ENCODE assay signal across 1 cellular context in the genomic region with DNA sequence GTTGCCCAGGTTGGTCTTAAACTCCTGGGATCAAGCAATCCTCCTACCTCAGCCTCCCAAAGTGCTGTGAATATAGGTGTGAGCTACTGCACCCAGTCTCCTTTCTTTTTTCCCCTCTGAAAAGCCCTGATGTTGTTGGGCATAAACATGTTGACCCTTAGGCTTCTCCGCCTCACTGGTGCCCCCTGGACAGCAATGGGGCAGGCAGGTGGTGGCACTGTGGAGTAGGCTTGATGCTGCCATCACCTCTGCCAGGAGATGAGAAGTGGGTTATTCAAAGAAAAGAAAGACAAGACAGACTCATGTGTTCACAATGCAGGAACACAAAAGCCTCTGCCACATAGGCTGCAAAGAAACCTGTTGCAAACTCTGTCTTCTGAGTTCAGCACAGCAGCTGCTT.
TF ChIP-seq lines count a peak whose summit lies in the region.

No MANE protein-coding gene starts in this region.

TF ChIP-seq in WTC11, 78 proteins besides CTCF, POLR2A, EP300 and RAD21 (continued from another document):
- TF ChIP-seq, protein P1, sequence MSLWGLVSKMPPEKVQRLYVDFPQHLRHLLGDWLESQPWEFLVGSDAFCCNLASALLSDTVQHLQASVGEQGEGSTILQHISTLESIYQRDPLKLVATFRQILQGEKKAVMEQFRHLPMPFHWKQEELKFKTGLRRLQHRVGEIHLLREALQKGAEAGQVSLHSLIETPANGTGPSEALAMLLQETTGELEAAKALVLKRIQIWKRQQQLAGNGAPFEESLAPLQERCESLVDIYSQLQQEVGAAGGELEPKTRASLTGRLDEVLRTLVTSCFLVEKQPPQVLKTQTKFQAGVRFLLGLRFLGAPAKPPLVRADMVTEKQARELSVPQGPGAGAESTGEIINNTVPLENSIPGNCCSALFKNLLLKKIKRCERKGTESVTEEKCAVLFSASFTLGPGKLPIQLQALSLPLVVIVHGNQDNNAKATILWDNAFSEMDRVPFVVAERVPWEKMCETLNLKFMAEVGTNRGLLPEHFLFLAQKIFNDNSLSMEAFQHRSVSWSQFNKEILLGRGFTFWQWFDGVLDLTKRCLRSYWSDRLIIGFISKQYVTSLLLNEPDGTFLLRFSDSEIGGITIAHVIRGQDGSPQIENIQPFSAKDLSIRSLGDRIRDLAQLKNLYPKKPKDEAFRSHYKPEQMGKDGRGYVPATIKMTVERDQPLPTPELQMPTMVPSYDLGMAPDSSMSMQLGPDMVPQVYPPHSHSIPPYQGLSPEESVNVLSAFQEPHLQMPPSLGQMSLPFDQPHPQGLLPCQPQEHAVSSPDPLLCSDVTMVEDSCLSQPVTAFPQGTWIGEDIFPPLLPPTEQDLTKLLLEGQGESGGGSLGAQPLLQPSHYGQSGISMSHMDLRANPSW (CRISPR knock-in tag; conservative IDR thresholded peaks at IDR 0.05; ENCODE audit: low read depth): no peak
- TF ChIP-seq, protein P2, sequence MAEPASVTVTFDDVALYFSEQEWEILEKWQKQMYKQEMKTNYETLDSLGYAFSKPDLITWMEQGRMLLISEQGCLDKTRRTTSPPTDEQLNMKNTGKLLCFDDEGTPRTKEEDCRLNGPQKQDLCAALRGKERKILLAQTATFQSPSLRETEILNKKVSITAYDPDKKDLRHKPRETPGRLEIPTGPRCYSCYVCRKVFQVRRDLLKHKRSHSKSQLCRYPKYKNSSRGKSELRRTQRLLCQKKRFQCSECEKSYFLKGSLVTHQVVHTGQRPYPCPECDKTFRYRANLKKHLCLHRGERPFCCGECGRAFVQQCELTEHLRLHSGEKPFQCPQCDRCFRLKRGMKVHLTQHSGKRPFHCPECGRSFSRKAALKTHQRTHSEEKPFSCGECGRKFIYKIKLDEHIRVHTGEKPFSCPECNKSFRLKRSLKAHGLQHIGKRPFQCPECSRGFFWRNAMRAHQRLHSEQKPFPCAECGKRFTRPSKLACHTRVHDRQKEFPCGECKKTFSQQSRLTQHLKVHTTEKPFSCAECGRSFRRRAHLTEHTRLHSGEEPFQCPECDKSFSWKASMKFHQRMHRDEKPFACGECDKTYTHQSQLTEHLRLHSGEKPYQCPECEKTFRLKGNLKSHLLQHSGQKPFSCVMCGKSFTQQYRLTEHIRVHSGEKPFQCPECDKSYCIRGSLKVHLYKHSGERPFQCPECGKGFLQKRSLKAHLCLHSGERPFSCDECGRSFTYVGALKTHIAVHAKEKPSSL (CRISPR knock-in tag; conservative IDR thresholded peaks at IDR 0.05): no peak
- TF ChIP-seq SMAD3 (CRISPR knock-in tag; IDR thresholded peaks at IDR 0.05; ENCODE audit: borderline replicate concordance) (no peak), ATF1 (CRISPR knock-in tag; IDR thresholded peaks at IDR 0.05) (no peak), IRF2 (CRISPR knock-in tag; IDR thresholded peaks at IDR 0.05; ENCODE audit: borderline replicate concordance, low read depth) (no peak), ETV6 (CRISPR knock-in tag; IDR thresholded peaks at IDR 0.05) (no peak)
- TF ChIP-seq, protein P3, sequence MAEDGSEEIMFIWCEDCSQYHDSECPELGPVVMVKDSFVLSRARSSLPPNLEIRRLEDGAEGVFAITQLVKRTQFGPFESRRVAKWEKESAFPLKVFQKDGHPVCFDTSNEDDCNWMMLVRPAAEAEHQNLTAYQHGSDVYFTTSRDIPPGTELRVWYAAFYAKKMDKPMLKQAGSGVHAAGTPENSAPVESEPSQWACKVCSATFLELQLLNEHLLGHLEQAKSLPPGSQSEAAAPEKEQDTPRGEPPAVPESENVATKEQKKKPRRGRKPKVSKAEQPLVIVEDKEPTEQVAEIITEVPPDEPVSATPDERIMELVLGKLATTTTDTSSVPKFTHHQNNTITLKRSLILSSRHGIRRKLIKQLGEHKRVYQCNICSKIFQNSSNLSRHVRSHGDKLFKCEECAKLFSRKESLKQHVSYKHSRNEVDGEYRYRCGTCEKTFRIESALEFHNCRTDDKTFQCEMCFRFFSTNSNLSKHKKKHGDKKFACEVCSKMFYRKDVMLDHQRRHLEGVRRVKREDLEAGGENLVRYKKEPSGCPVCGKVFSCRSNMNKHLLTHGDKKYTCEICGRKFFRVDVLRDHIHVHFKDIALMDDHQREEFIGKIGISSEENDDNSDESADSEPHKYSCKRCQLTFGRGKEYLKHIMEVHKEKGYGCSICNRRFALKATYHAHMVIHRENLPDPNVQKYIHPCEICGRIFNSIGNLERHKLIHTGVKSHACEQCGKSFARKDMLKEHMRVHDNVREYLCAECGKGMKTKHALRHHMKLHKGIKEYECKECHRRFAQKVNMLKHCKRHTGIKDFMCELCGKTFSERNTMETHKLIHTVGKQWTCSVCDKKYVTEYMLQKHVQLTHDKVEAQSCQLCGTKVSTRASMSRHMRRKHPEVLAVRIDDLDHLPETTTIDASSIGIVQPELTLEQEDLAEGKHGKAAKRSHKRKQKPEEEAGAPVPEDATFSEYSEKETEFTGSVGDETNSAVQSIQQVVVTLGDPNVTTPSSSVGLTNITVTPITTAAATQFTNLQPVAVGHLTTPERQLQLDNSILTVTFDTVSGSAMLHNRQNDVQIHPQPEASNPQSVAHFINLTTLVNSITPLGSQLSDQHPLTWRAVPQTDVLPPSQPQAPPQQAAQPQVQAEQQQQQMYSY (CRISPR knock-in tag; IDR thresholded peaks at IDR 0.05): no peak
- TF ChIP-seq, protein P4, sequence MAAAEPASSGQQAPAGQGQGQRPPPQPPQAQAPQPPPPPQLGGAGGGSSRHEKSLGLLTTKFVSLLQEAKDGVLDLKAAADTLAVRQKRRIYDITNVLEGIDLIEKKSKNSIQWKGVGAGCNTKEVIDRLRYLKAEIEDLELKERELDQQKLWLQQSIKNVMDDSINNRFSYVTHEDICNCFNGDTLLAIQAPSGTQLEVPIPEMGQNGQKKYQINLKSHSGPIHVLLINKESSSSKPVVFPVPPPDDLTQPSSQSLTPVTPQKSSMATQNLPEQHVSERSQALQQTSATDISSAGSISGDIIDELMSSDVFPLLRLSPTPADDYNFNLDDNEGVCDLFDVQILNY (CRISPR knock-in tag; IDR thresholded peaks at IDR 0.05): no peak
